Comparison of ENCODE assay signal across 24 cellular contexts in genomic region chr1:202649553-202650392, GRCh38.
DNase-seq lines count a peak whose midpoint lies in the region; ATAC-seq, FAIRE-seq and TF ChIP-seq lines count a peak whose summit lies in the region.
"Had no signal": no experiment of that assay in that cellular context is flagged by ENCODE, and none has a peak within 500 bp of the region (broad histone marks: within the 10 kb centered on the region; RNA-seq: fewer than 3 reads in every experiment).

No MANE protein-coding gene starts in this region.

- H3K4me1 ChIP-seq in H1 (replicated peaks in 1 of 4; ENCODE audit: control insufficient read depth in 3 of 4, insufficient read depth in 4 of 4, low read length in 3 of 4) (peaks cover 0 to 10% (median 4%) of the 10 kb centered on the region in 4 experiments; a peak in 6 of 7 replicates), testis (no peaks in the 10 kb centered on the region)
- H3K4me1 ChIP-seq: Caco-2 had no signal

- H2BK15ac ChIP-seq in H1 (ENCODE audit: low read length), result no peak overlapping the region

- H3K79me2 ChIP-seq in H1 (ENCODE audit: control insufficient read depth in 1 of 2, insufficient read depth in 2 of 2, low read length in 2 of 2), result no peaks in the 10 kb centered on the region

- no peak; a peak in 1 of 4 replicates for TF ChIP-seq RAD21 in H1 (IDR thresholded peaks at IDR 0.05 in 1 of 2, conservative IDR thresholded peaks at IDR 0.05 in 1 of 2; ENCODE audit: low read depth in 2 of 2, low read length in 2 of 2)

- intact Hi-C loops in Right ventricle myocardium inferior (cut with DNase I), result no loop called here
- intact Hi-C loops in cardiac septum (cut with DNase I), result no loop called here
- intact Hi-C loops in testis (cut with DNase I; ENCODE audit: low total_unique reads), result no loop called here
- intact Hi-C loops in activated CD8-positive, alpha-beta T cell treated with anti-CD3 and anti-CD28 coated beads for 36 hours (cut with micrococcal nuclease), result no loop called here

- H2BK20ac ChIP-seq in H1 (ENCODE audit: low read length), result no peak overlapping the region

- H3K4me3 Mint-ChIP-seq in activated CD8-positive, alpha-beta T cell treated with anti-CD3 and anti-CD28 coated beads for 36 hours, result no peak overlapping the region
- H3K4me3 Mint-ChIP-seq: CD4-positive, alpha-beta memory T cell had no signal

- H2BK120ac ChIP-seq in H1 (replicated peaks; ENCODE audit: low read depth, low read length), result no peak overlapping the region

- POLR2A ChIA-PET in H1 (lab: Charles Lee; ENCODE audit: partially characterized antibody), result no interaction called here
- POLR2A ChIA-PET in activated CD8-positive, alpha-beta T cell treated with anti-CD3 and anti-CD28 coated beads for 36 hours (lab: Charles Lee), result no interaction called here

- no peak overlapping the region for H2AFZ ChIP-seq in H1 (ENCODE audit: low read length)

- H3K27me3 Mint-ChIP-seq in activated CD8-positive, alpha-beta T cell treated with anti-CD3 and anti-CD28 coated beads for 36 hours, result peaks cover 26% of the 10 kb centered on the region

- H3K9me3 Mint-ChIP-seq in activated CD8-positive, alpha-beta T cell treated with anti-CD3 and anti-CD28 coated beads for 36 hours, result no peaks in the 10 kb centered on the region

- peaks cover 1% of the 10 kb centered on the region for H3K4me1 Mint-ChIP-seq in activated CD8-positive, alpha-beta T cell treated with anti-CD3 and anti-CD28 coated beads for 36 hours (ENCODE audit: low read depth)

- peak; percentile 9 for ATAC-seq in Right ventricle myocardium inferior
- no peak for ATAC-seq in activated CD8-positive, alpha-beta T cell treated with anti-CD3 and anti-CD28 coated beads for 36 hours

- no peak overlapping the region for H3K23ac ChIP-seq in H1 (ENCODE audit: insufficient read length)

- H4K20me1 ChIP-seq in H1 (replicated peaks in 1 of 2; ENCODE audit: control insufficient read depth in 1 of 2, insufficient read depth in 2 of 2, low read length in 2 of 2), result peaks cover 2 to 5% of the 10 kb centered on the region in 2 experiments

- H2BK5ac ChIP-seq in H1 (ENCODE audit: low read depth, low read length), result no peak overlapping the region

- no peak overlapping the region for H2AK5ac ChIP-seq in H1 (ENCODE audit: low read depth, low read length)

- no peak overlapping the region for H3K56ac ChIP-seq in H1 (replicated peaks; ENCODE audit: insufficient read length, low read depth, low read length)

- H3K36me3 Mint-ChIP-seq in activated CD8-positive, alpha-beta T cell treated with anti-CD3 and anti-CD28 coated beads for 36 hours (ENCODE audit: low read depth), result no peaks in the 10 kb centered on the region
- H3K36me3 Mint-ChIP-seq: CD4-positive, alpha-beta memory T cell had no signal

- H3K14ac ChIP-seq in H1 (ENCODE audit: insufficient read length), result no peak overlapping the region

- H3K23me2 ChIP-seq in H1 (ENCODE audit: low read depth, low read length), result no peaks in the 10 kb centered on the region; the same call in 1 of the 2 replicates

- DNase-seq in Right ventricle myocardium inferior (ENCODE audit: missing footprints) (no peak), cardiac septum (ENCODE audit: low spot score) (no peak), NCI-H446 treated with DMSO at 0.1 percent for 48 hours (lab: John Stamatoyannopoulos, UW) (peak; percentile 45), H1 (ENCODE audit: low read depth in 1 of 2, low spot score in 2 of 2) (no peak), testis (peak; percentile 46)
- DNase-seq in activated CD8-positive, alpha-beta T cell treated with anti-CD3 and anti-CD28 coated beads for 36 hours, result no peak
- DNase-seq in activated effector memory CD4-positive, alpha-beta T cell treated with Interleukin-2 at 50 U/mL for 16 hours, result no peak
- no peak for DNase-seq in activated CD4-positive, alpha-beta T cell treated with anti-CD3 and anti-CD28 coated beads for 4 hours
- DNase-seq: ACHN; Caco-2; CD4-positive, alpha-beta memory T cell; DMS153; KBM-7; MM.1S; NCI-H1092 treated with DMSO at 0.1 percent for 48 hours; NCI-H1436 treated with DMSO at 0.1 percent for 48 hours; NCI-H1930; NCI-H226; NCI-H524 treated with DMSO at 0.1 percent for 48 hours had no signal

- H3K27ac Mint-ChIP-seq in activated CD8-positive, alpha-beta T cell treated with anti-CD3 and anti-CD28 coated beads for 36 hours, result no peak overlapping the region
- H3K27ac Mint-ChIP-seq: CD4-positive, alpha-beta memory T cell had no signal

- peak in 2 of 3 experiments; percentile 2 to 20; a peak in 1 of 4 replicates for TF ChIP-seq CTCF in H1 (IDR thresholded peaks at IDR 0.05; ENCODE audit: control extremely low read depth in 1 of 3, insufficient read depth in 1 of 3, low read depth in 1 of 3, low read length in 3 of 3)
- no peak for TF ChIP-seq CTCF in testis (IDR thresholded peaks at IDR 0.05)
- no peak for TF ChIP-seq CTCF in activated CD8-positive, alpha-beta T cell treated with anti-CD3 and anti-CD28 coated beads for 36 hours (IDR thresholded peaks at IDR 0.05)

- no peak overlapping the region for H3K9ac ChIP-seq in H1 (replicated peaks in 1 of 4; ENCODE audit: extremely low read depth in 1 of 4, low read depth in 3 of 4, low read length in 3 of 4)
- H3K9ac ChIP-seq: BLaER1 treated with 17β-estradiol and CSF1 and Interleukin-3, amounts not matched to agents 10 nM and 100 nM had no signal

- FAIRE-seq in H1 (lab: Jason Lieb, UNC), result no peak
- FAIRE-seq: GM12891, H54, RCC 7860 had no signal

- no peak overlapping the region for H2BK12ac ChIP-seq in H1 (ENCODE audit: low read depth, low read length)

- H4K5ac ChIP-seq in H1 (ENCODE audit: insufficient read length, low read depth, low read length), result no peak overlapping the region

- CTCF ChIA-PET in H1 (lab: Charles Lee; ENCODE audit: partially characterized antibody), result interaction anchor here (0.6 to 11.9 kb wide), 15 partner anchors 9 to 473 kb away, joined by 3 to 122 read pairs (median 3); partner anchors contain the start of gene SYT2
- CTCF ChIA-PET in activated CD8-positive, alpha-beta T cell treated with anti-CD3 and anti-CD28 coated beads for 36 hours (lab: Charles Lee), result no interaction called here

- H3K9me3 ChIP-seq in H1 (ENCODE audit: insufficient read depth in 2 of 2, low read depth in 1 of 2, low read length in 1 of 2) (no peaks in the 10 kb centered on the region), testis (no peaks in the 10 kb centered on the region)
- H3K9me3 ChIP-seq: BLaER1 treated with 17β-estradiol and CSF1 and Interleukin-3, amounts not matched to agents 10 nM and 100 nM; Caco-2 had no signal

- peaks cover 2% of the 10 kb centered on the region; the same call in 1 of the 2 replicates for H3K79me1 ChIP-seq in H1 (ENCODE audit: low read depth, low read length)

- no peak overlapping the region for H3K4me2 ChIP-seq in H1 (ENCODE audit: insufficient read depth in 1 of 2, low read depth in 2 of 2, low read length in 2 of 2)
- H3K4me2 ChIP-seq: BLaER1 treated with 17β-estradiol and CSF1 and Interleukin-3, amounts not matched to agents 10 nM and 100 nM had no signal

- no peak overlapping the region for H4K91ac ChIP-seq in H1 (replicated peaks; ENCODE audit: insufficient read length, low read length)

- 85% methylated on average over 15 of the region's 15 CpGs; no CpG with 5 or more reads in 1 of the 2 experiments for WGBS in H1 (ENCODE audit: extremely low coverage in 1 of 2, insufficient coverage in 1 of 2, insufficient read length in 1 of 2, insufficient replicate concordance in 2 of 2, low coverage in 1 of 2, low lambda C conversion rate in 2 of 2, missing lambda C conversion rate in 1 of 2), 2 experiments
- WGBS in testis, 2 donors, result 68 to 71% methylated on average over 13 to 15 of the region's 15 CpGs

- H3K4ac ChIP-seq in H1 (replicated peaks; ENCODE audit: insufficient read length, low read depth, low read length), result no peak overlapping the region

- TF ChIP-seq POLR2A in H1 (IDR thresholded peaks at IDR 0.05; ENCODE audit: control extremely low read depth in 1 of 2, low read depth in 2 of 2, low read length in 2 of 2) (no peak), testis (IDR thresholded peaks at IDR 0.05) (no peak)

- H3K27me3 ChIP-seq in H1 (replicated peaks in 1 of 4; ENCODE audit: control insufficient read depth in 3 of 4, extremely low read depth in 1 of 4, insufficient read depth in 3 of 4, low read length in 3 of 4) (peaks cover 0 to 12% (median 10%) of the 10 kb centered on the region in 4 experiments; a peak in 5 of 7 replicates), testis (no peaks in the 10 kb centered on the region)

- H3K18ac ChIP-seq in H1 (ENCODE audit: extremely low read depth, low read length), result no peak overlapping the region

- TF ChIP-seq EP300 in H1 (IDR thresholded peaks at IDR 0.05; ENCODE audit: borderline replicate concordance in 1 of 2, low read depth in 2 of 2, low read length in 2 of 2), result no peak

- no peak overlapping the region for H4K8ac ChIP-seq in H1 (ENCODE audit: extremely low read depth, insufficient read depth, low read length)

- no peak overlapping the region for H3K27ac ChIP-seq in H1 (ENCODE audit: low read depth, low read length)
- no peak overlapping the region for H3K27ac ChIP-seq in testis
- H3K27ac ChIP-seq: 22Rv1; BLaER1 treated with 17β-estradiol and CSF1 and Interleukin-3, amounts not matched to agents 10 nM and 100 nM had no signal

- no peak overlapping the region for H3K4me3 ChIP-seq in H1 (ENCODE audit: extremely low read depth in 1 of 4, insufficient read depth in 2 of 4, low read depth in 3 of 4, low read length in 4 of 4)
- no peak overlapping the region for H3K4me3 ChIP-seq in testis
- H3K4me3 ChIP-seq: BLaER1 treated with 17β-estradiol and CSF1 and Interleukin-3, amounts not matched to agents 10 nM and 100 nM had no signal

- H3K36me3 ChIP-seq in H1 (ENCODE audit: control insufficient read depth in 2 of 4, insufficient read depth in 4 of 4, low read length in 3 of 4) (no peaks in the 10 kb centered on the region), testis (ENCODE audit: low read depth, missing control alignments) (no peaks in the 10 kb centered on the region)
- H3K36me3 ChIP-seq: BLaER1 treated with 17β-estradiol and CSF1 and Interleukin-3, amounts not matched to agents 10 nM and 100 nM had no signal

TF ChIP-seq in H1, 55 proteins besides CTCF, POLR2A, EP300 and RAD21:
- no peak for TF ChIP-seq SP4 (IDR thresholded peaks at IDR 0.05; ENCODE audit: low read length)
- peak; percentile 96 for TF ChIP-seq KDM1A (IDR thresholded peaks at IDR 0.05; ENCODE audit: borderline replicate concordance, low read length)
- peak in 1 of 2 experiments; percentile 92; a peak in 2 of 4 replicates for TF ChIP-seq HDAC2 (IDR thresholded peaks at IDR 0.05; ENCODE audit: borderline replicate concordance in 1 of 2, low read depth in 2 of 2, low read length in 2 of 2)

Comparison
In these comparisons a context has a peak if more than half of its experiments do, and no peak if none do; other contexts are left out.
1. DNase-seq: peak in NCI-H446 treated with DMSO at 0.1 percent for 48 hours (single experiment) and testis (single experiment); none in Right ventricle myocardium inferior (single experiment), cardiac septum (single experiment), H1 (0 of 2), activated CD8-positive, alpha-beta T cell treated with anti-CD3 and anti-CD28 coated beads for 36 hours (single experiment), activated effector memory CD4-positive, alpha-beta T cell treated with Interleukin-2 at 50 U/mL for 16 hours (single experiment) and activated CD4-positive, alpha-beta T cell treated with anti-CD3 and anti-CD28 coated beads for 4 hours (0 of 2).
2. CTCF ChIP-seq: peak in H1 (2 of 3); none in testis (0 of 3) and activated CD8-positive, alpha-beta T cell treated with anti-CD3 and anti-CD28 coated beads for 36 hours (single experiment).